ENCODE assay signal across 1 cellular context in the genomic region with DNA sequence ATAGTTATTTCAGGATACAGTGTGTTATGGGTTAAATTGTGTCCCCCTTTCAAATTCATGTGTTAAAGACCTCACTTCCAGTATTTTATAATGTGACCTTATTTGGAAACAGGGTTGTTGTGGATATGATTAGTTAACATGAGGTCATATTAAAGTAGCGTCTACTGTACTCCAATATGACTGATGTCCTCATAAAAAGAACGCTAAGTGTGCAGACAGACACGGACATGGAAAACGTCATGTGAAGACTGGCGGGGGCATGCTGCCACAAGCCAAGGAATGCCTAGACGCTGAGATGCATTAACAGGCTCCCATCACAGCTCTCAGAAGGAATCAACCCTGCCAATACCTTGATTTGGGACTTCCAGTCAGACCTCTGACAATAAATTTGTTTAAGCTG.
TF ChIP-seq lines count a peak whose summit lies in the region.

No MANE protein-coding gene starts in this region.

TF ChIP-seq in K562, 482 proteins besides CTCF, POLR2A, EP300 and RAD21:
- no peak for TF ChIP-seq ZNF589 (CRISPR knock-in tag; IDR thresholded peaks at IDR 0.05; ENCODE audit: low read depth)
- no peak for TF ChIP-seq RUNX1 (IDR thresholded peaks at IDR 0.05; ENCODE audit: low read depth)
- no peak for TF ChIP-seq ZBTB8A (IDR thresholded peaks at IDR 0.05; ENCODE audit: partially characterized antibody)
- TF ChIP-seq, protein P1, sequence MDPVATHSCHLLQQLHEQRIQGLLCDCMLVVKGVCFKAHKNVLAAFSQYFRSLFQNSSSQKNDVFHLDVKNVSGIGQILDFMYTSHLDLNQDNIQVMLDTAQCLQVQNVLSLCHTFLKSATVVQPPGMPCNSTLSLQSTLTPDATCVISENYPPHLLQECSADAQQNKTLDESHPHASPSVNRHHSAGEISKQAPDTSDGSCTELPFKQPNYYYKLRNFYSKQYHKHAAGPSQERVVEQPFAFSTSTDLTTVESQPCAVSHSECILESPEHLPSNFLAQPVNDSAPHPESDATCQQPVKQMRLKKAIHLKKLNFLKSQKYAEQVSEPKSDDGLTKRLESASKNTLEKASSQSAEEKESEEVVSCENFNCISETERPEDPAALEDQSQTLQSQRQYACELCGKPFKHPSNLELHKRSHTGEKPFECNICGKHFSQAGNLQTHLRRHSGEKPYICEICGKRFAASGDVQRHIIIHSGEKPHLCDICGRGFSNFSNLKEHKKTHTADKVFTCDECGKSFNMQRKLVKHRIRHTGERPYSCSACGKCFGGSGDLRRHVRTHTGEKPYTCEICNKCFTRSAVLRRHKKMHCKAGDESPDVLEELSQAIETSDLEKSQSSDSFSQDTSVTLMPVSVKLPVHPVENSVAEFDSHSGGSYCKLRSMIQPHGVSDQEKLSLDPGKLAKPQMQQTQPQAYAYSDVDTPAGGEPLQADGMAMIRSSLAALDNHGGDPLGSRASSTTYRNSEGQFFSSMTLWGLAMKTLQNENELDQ (CRISPR knock-in tag; IDR thresholded peaks at IDR 0.05; ENCODE audit: borderline replicate concordance) = no peak
- TF ChIP-seq, protein P2, sequence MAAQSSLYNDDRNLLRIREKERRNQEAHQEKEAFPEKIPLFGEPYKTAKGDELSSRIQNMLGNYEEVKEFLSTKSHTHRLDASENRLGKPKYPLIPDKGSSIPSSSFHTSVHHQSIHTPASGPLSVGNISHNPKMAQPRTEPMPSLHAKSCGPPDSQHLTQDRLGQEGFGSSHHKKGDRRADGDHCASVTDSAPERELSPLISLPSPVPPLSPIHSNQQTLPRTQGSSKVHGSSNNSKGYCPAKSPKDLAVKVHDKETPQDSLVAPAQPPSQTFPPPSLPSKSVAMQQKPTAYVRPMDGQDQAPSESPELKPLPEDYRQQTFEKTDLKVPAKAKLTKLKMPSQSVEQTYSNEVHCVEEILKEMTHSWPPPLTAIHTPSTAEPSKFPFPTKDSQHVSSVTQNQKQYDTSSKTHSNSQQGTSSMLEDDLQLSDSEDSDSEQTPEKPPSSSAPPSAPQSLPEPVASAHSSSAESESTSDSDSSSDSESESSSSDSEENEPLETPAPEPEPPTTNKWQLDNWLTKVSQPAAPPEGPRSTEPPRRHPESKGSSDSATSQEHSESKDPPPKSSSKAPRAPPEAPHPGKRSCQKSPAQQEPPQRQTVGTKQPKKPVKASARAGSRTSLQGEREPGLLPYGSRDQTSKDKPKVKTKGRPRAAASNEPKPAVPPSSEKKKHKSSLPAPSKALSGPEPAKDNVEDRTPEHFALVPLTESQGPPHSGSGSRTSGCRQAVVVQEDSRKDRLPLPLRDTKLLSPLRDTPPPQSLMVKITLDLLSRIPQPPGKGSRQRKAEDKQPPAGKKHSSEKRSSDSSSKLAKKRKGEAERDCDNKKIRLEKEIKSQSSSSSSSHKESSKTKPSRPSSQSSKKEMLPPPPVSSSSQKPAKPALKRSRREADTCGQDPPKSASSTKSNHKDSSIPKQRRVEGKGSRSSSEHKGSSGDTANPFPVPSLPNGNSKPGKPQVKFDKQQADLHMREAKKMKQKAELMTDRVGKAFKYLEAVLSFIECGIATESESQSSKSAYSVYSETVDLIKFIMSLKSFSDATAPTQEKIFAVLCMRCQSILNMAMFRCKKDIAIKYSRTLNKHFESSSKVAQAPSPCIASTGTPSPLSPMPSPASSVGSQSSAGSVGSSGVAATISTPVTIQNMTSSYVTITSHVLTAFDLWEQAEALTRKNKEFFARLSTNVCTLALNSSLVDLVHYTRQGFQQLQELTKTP (IDR thresholded peaks at IDR 0.05; ENCODE audit: low read depth in 1 of 2, partially characterized antibody in 2 of 2) = no peak
- TF ChIP-seq MEF2A (IDR thresholded peaks at IDR 0.05; ENCODE audit: control insufficient read depth, low read depth, low read length) = no peak
- TF ChIP-seq LARP7 (IDR thresholded peaks at IDR 0.05) = no peak
- TF ChIP-seq SAFB (IDR thresholded peaks at IDR 0.05; ENCODE audit: borderline replicate concordance, low read depth, low read length) = no peak
- TF ChIP-seq MBD1 (CRISPR knock-in tag; IDR thresholded peaks at IDR 0.05) = no peak
- TF ChIP-seq TRIM24 (IDR thresholded peaks at IDR 0.05) = no peak
- TF ChIP-seq EZH2 (IDR thresholded peaks at IDR 0.05; ENCODE audit: borderline replicate concordance, low read depth, low read length) = no peak
- no peak for TF ChIP-seq HLTF (IDR thresholded peaks at IDR 0.05)
- TF ChIP-seq RBFOX2 (IDR thresholded peaks at IDR 0.05; ENCODE audit: low read depth, low read length) = no peak
- TF ChIP-seq, protein P3, sequence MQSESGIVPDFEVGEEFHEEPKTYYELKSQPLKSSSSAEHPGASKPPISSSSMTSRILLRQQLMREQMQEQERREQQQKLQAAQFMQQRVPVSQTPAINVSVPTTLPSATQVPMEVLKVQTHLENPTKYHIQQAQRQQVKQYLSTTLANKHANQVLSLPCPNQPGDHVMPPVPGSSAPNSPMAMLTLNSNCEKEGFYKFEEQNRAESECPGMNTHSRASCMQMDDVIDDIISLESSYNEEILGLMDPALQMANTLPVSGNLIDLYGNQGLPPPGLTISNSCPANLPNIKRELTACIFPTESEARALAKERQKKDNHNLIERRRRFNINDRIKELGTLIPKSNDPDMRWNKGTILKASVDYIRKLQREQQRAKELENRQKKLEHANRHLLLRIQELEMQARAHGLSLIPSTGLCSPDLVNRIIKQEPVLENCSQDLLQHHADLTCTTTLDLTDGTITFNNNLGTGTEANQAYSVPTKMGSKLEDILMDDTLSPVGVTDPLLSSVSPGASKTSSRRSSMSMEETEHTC (IDR thresholded peaks at IDR 0.05) = no peak
- TF ChIP-seq GABPB1 (CRISPR knock-in tag; IDR thresholded peaks at IDR 0.05) = no peak
- TF ChIP-seq KLF13 (tag; IDR thresholded peaks at IDR 0.05; ENCODE audit: borderline replicate concordance, low read depth) = no peak
- TF ChIP-seq, protein P4, sequence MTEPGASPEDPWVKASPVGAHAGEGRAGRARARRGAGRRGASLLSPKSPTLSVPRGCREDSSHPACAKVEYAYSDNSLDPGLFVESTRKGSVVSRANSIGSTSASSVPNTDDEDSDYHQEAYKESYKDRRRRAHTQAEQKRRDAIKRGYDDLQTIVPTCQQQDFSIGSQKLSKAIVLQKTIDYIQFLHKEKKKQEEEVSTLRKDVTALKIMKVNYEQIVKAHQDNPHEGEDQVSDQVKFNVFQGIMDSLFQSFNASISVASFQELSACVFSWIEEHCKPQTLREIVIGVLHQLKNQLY (CRISPR knock-in tag; conservative IDR thresholded peaks at IDR 0.05) = no peak
- TF ChIP-seq XRCC4 (IDR thresholded peaks at IDR 0.05; ENCODE audit: extremely low read depth, insufficient read depth, insufficient read length) = no peak
- no peak for TF ChIP-seq MECOM (CRISPR knock-in tag; IDR thresholded peaks at IDR 0.05)
- no peak for TF ChIP-seq ARID2 (IDR thresholded peaks at IDR 0.05)
TF ChIP-seq in K562: peak in this region for 0.
